ENCODE assay signal across 2 cellular contexts in genomic region chr18:76468345-76469275, GRCh38.
TF ChIP-seq lines count a peak whose summit lies in the region.

No MANE protein-coding gene starts in this region.

TF ChIP-seq in IMR-90, 13 proteins besides CTCF, POLR2A, EP300 and RAD21:
- TF ChIP-seq MAZ (IDR thresholded peaks at IDR 0.05; ENCODE audit: borderline replicate concordance, low read depth, low read length): no peak
- TF ChIP-seq FOS (IDR thresholded peaks at IDR 0.05; ENCODE audit: low read depth, low read length): no peak
- no peak for TF ChIP-seq RCOR1 (IDR thresholded peaks at IDR 0.05; ENCODE audit: insufficient replicate concordance, low read length)
- no peak for TF ChIP-seq CHD1 (IDR thresholded peaks at IDR 0.05; ENCODE audit: low read depth, low read length)
- TF ChIP-seq MXI1 (IDR thresholded peaks at IDR 0.05; ENCODE audit: borderline replicate concordance, low read depth, low read length): no peak
- TF ChIP-seq USF2 (IDR thresholded peaks at IDR 0.05; ENCODE audit: low read depth, low read length): no peak
- TF ChIP-seq SMC3 (IDR thresholded peaks at IDR 0.05; ENCODE audit: low read depth, low read length): no peak
- no peak for TF ChIP-seq ELK1 (IDR thresholded peaks at IDR 0.05; ENCODE audit: borderline replicate concordance, low read depth, low read length)
- no peak for TF ChIP-seq NFE2L2 (IDR thresholded peaks at IDR 0.05; ENCODE audit: low read depth, low read length)
- TF ChIP-seq BHLHE40 (IDR thresholded peaks at IDR 0.05; ENCODE audit: low read depth, low read length): no peak
- no peak for TF ChIP-seq CEBPB (IDR thresholded peaks at IDR 0.05; ENCODE audit: low read depth, low read length)
- no peak for TF ChIP-seq RFX5 (IDR thresholded peaks at IDR 0.05; ENCODE audit: low read depth, low read length)
- no peak for TF ChIP-seq MAFK (IDR thresholded peaks at IDR 0.05; ENCODE audit: low read depth, low read length)

TF ChIP-seq in GM12878, 131 proteins besides CTCF, POLR2A, EP300 and RAD21:
- TF ChIP-seq NFXL1 (IDR thresholded peaks at IDR 0.05; ENCODE audit: borderline replicate concordance) (no peak), SMC3 (IDR thresholded peaks at IDR 0.05; ENCODE audit: borderline replicate concordance, low read length) (no peak), RELB (IDR thresholded peaks at IDR 0.05; ENCODE audit: low read depth) (no peak), ZNF622 (IDR thresholded peaks at IDR 0.05) (no peak), RCOR1 (conservative IDR thresholded peaks at IDR 0.05; ENCODE audit: low read depth, low read length) (no peak), PAX5 (IDR thresholded peaks at IDR 0.05; ENCODE audit: borderline replicate concordance, low read depth, low read length) (no peak), CREM (IDR thresholded peaks at IDR 0.05; ENCODE audit: low read depth) (no peak), LARP7 (IDR thresholded peaks at IDR 0.05) (no peak), SMARCA5 (IDR thresholded peaks at IDR 0.05) (no peak)
